16 cellular contexts compared by ENCODE assay signal in the genomic region with DNA sequence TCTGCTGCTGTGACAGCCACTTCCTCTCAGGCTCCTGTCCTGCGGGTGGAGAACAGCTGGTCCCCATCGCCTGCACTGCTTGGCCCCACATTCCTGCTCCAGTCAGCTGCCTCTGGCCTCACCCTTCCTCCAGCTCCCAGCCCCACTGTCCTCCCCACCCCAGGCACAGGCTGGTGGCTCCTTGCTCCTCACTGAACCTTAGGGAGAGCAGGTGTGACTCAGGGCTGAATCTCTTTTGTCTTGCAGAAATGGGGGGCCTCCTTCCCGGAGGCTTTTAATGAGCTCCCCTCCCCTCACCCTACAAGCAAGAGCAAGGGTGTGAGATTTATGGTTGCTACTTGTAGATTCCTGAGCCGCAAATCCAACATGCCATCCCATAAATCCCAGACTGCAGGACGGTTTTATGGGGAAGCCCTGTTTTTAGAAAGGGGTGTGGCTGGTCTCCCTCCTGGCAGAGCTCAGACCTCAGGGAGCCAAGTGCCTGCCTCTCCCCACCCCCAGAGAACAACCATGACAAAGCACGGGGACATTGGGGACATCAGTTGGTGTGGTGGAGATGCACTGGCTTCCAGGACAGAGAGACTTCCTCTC. TPM values are rescaled to one million over a fixed set of nuclear protein-coding genes. Genes with fewer than 3 reads are reported as not detected.
A peak's percentile ranks its signal among the peaks of the same experiment; 100 is the strongest.
DNase-seq lines count a peak whose midpoint lies in the region; ATAC-seq and TF ChIP-seq lines count a peak whose summit lies in the region.
"Had no signal": no experiment of that assay in that cellular context is flagged by ENCODE, and none has a peak within 500 bp of the region (broad histone marks: within the 10 kb centered on the region; RNA-seq: fewer than 3 reads in every experiment).

No MANE protein-coding gene starts in this region.

- BruUV-seq in A673 (replicated peaks; lab: Mats Ljungman, UMichigan): no TSS peak

- H3K27ac Mint-ChIP-seq in glutamatergic neuron (ENCODE audit: unreplicated experiment): peak overlapping the region; percentile 22
- no peak overlapping the region for H3K27ac Mint-ChIP-seq in naive thymus-derived CD4-positive, alpha-beta T cell
- H3K27ac Mint-ChIP-seq: activated CD4-positive, alpha-beta T cell treated with anti-CD3 and anti-CD28 coated beads, Interleukin-2, amount 10 ng/mL, durations not matched to agents 7 days and 5 days; type B pancreatic cell had no signal

- no peak for TF ChIP-seq CTCF in A673 (conservative IDR thresholded peaks at IDR 0.05; ENCODE audit: low read depth, low read length)
- no peak for TF ChIP-seq CTCF in glutamatergic neuron (IDR thresholded peaks at IDR 0.05; ENCODE audit: partially characterized antibody, unreplicated experiment)
- TF ChIP-seq CTCF in MM.1S (IDR thresholded peaks at IDR 0.05; ENCODE audit: low read length): no peak

- no peak overlapping the region for H3K4me2 ChIP-seq in MM.1S (ENCODE audit: low read depth, low read length)

- H3K36me3 ChIP-seq in A673 (ENCODE audit: insufficient read depth, low read length, poor library complexity, severe bottlenecking): no peaks in the 10 kb centered on the region
- H3K36me3 ChIP-seq in HUES48 (ENCODE audit: control insufficient read depth, insufficient read depth, low read length): no peaks in the 10 kb centered on the region
- H3K36me3 ChIP-seq in MM.1S (replicated peaks; ENCODE audit: insufficient read depth, low read length): no peaks in the 10 kb centered on the region
- H3K36me3 ChIP-seq in naive thymus-derived CD4-positive, alpha-beta T cell (ENCODE audit: control insufficient read depth in 2 of 3, insufficient read depth in 3 of 3, low read length in 3 of 3): no peaks in the 10 kb centered on the region

- H3K4me3 Mint-ChIP-seq in glutamatergic neuron (ENCODE audit: unreplicated experiment): no peak overlapping the region
- H3K4me3 Mint-ChIP-seq in naive thymus-derived CD4-positive, alpha-beta T cell: no peak overlapping the region
- H3K4me3 Mint-ChIP-seq: activated CD4-positive, alpha-beta T cell treated with anti-CD3 and anti-CD28 coated beads, Interleukin-2, amount 10 ng/mL, durations not matched to agents 7 days and 5 days; type B pancreatic cell had no signal

- H3K27me3 ChIP-seq in A673 (replicated peaks; ENCODE audit: insufficient read depth, low read depth, low read length, poor library complexity): no peaks in the 10 kb centered on the region
- H3K27me3 ChIP-seq in HUES48 (ENCODE audit: control insufficient read depth, insufficient read depth, low read length): no peaks in the 10 kb centered on the region
- peaks cover 12% of the 10 kb centered on the region for H3K27me3 ChIP-seq in MM.1S (replicated peaks; ENCODE audit: insufficient read depth, low read length)
- H3K27me3 ChIP-seq in naive thymus-derived CD4-positive, alpha-beta T cell (ENCODE audit: control insufficient read depth in 2 of 2, insufficient read depth in 2 of 2, low read length in 2 of 2): no peaks in the 10 kb centered on the region

- peaks cover 28% of the 10 kb centered on the region for H3K4me1 Mint-ChIP-seq in glutamatergic neuron (ENCODE audit: low read depth, unreplicated experiment)
- peaks cover 0 to 2% (median 0%) of the 10 kb centered on the region in 7 donors for H3K4me1 Mint-ChIP-seq in naive thymus-derived CD4-positive, alpha-beta T cell
- H3K4me1 Mint-ChIP-seq: activated CD4-positive, alpha-beta T cell treated with anti-CD3 and anti-CD28 coated beads, Interleukin-2, amount 10 ng/mL, durations not matched to agents 7 days and 5 days had no signal

- no peaks in the 10 kb centered on the region for H3K9me3 ChIP-seq in A673 (ENCODE audit: low read depth, low read length, poor library complexity, severe bottlenecking)
- no peaks in the 10 kb centered on the region for H3K9me3 ChIP-seq in HUES48 (ENCODE audit: control insufficient read depth, insufficient read depth, low read length)
- no peaks in the 10 kb centered on the region for H3K9me3 ChIP-seq in MM.1S (replicated peaks; ENCODE audit: insufficient read depth, low read length)
- no peaks in the 10 kb centered on the region for H3K9me3 ChIP-seq in naive thymus-derived CD4-positive, alpha-beta T cell (ENCODE audit: control insufficient read depth in 2 of 3, low read length in 3 of 3)

- no peaks in the 10 kb centered on the region for H3F3A ChIP-seq in MM.1S (ENCODE audit: insufficient read depth, low read length)

- POLR2A ChIA-PET in A673 (lab: Charles Lee; ENCODE audit: low non-redundant PET): no interaction called here
- POLR2A ChIA-PET in naive thymus-derived CD4-positive, alpha-beta T cell (lab: Charles Lee): no interaction called here

- H3K9ac ChIP-seq in HUES48 (ENCODE audit: low read depth, low read length) (no peak overlapping the region), MM.1S (ENCODE audit: low read length) (no peak overlapping the region)

- CTCF ChIA-PET in A673 (lab: Charles Lee): interaction anchor here (0.6 kb wide), 1 partner anchor 30 kb away, joined by 4 read pairs; no protein-coding TSS in a partner anchor
- CTCF ChIA-PET in naive thymus-derived CD4-positive, alpha-beta T cell (lab: Charles Lee): interaction anchor here (0.7 to 1.6 kb wide), 4 partner anchors 11 to 182 kb away, joined by 3 to 5 read pairs (median 4); no protein-coding TSS in a partner anchor

- no peak for ATAC-seq in GM21390 (IDR thresholded peaks at IDR 0.05; ENCODE audit: unreplicated experiment)
- ATAC-seq in naive thymus-derived CD4-positive, alpha-beta T cell: no peak

- H4K20me1 ChIP-seq in MM.1S (ENCODE audit: insufficient read depth, low read length): no peaks in the 10 kb centered on the region

- H3K4me3 ChIP-seq in A673 (ENCODE audit: low read depth, low read length, poor library complexity, severe bottlenecking) (no peak overlapping the region), HUES48 (ENCODE audit: low read depth, low read length) (no peak overlapping the region), MM.1S (ENCODE audit: low read length) (no peak overlapping the region)
- H3K4me3 ChIP-seq in naive thymus-derived CD4-positive, alpha-beta T cell (ENCODE audit: low read length): no peak overlapping the region

- H3K9me3 Mint-ChIP-seq in glutamatergic neuron (ENCODE audit: unreplicated experiment): peaks cover 10% of the 10 kb centered on the region
- no peaks in the 10 kb centered on the region for H3K9me3 Mint-ChIP-seq in naive thymus-derived CD4-positive, alpha-beta T cell
- H3K9me3 Mint-ChIP-seq: activated CD4-positive, alpha-beta T cell treated with anti-CD3 and anti-CD28 coated beads, Interleukin-2, amount 10 ng/mL, durations not matched to agents 7 days and 5 days; type B pancreatic cell had no signal

- DNase-seq in A673 (ENCODE audit: low spot score) (peak; percentile 44), glutamatergic neuron (no peak), middle frontal gyrus (ENCODE audit: extremely low spot score, low spot score) (peak; percentile 20), HUDEP-2 (lab: John Stamatoyannopoulos, UW; ENCODE audit: unreplicated experiment in 76 of 76) (no peak), MM.1S (no peak)
- DNase-seq in naive thymus-derived CD4-positive, alpha-beta T cell: no peak
- DNase-seq: activated CD4-positive, alpha-beta T cell treated with anti-CD3 and anti-CD28 coated beads, Interleukin-2, amount 10 ng/mL, durations not matched to agents 7 days and 5 days; activated effector memory CD4-positive, alpha-beta T cell treated with Interleukin-2 at 50 U/mL for 16 hours; central memory CD4-positive, alpha-beta T cell; DMS79 treated with DMSO at 0.1 percent for 48 hours; NCI-H1930; NK-92 treated with Interleukin-12 subunit alpha and Interleukin-12 subunit beta, amount 100 ng/mL, for 24 hours; SW 1271 had no signal

- H3K9me2 ChIP-seq in MM.1S (replicated peaks; ENCODE audit: insufficient read depth, low read length): no peaks in the 10 kb centered on the region

- no peak overlapping the region for H2AFZ ChIP-seq in MM.1S (ENCODE audit: low read length)

- intact Hi-C loops in A673 (cut with micrococcal nuclease; ENCODE audit: unreplicated experiment): loop anchor here (5.0 kb wide), 1 partner anchor 247 kb away; no protein-coding TSS in a partner anchor
- intact Hi-C loops in naive thymus-derived CD4-positive, alpha-beta T cell (cut with micrococcal nuclease): no loop called here

- peak overlapping the region; percentile 10 for H3K27ac ChIP-seq in A673 (ENCODE audit: low read depth, low read length, poor library complexity, severe bottlenecking)
- H3K27ac ChIP-seq in HUES48 (ENCODE audit: low read depth, low read length): peak overlapping the region; percentile 5
- H3K27ac ChIP-seq in MM.1S (ENCODE audit: low read length): no peak overlapping the region
- no peak overlapping the region for H3K27ac ChIP-seq in naive thymus-derived CD4-positive, alpha-beta T cell (ENCODE audit: low read depth, low read length)

- peaks cover 8% of the 10 kb centered on the region for H3K27me3 Mint-ChIP-seq in glutamatergic neuron (ENCODE audit: unreplicated experiment)
- H3K27me3 Mint-ChIP-seq in naive thymus-derived CD4-positive, alpha-beta T cell: peaks cover 0 to 4% (median 0%) of the 10 kb centered on the region in 5 donors
- H3K27me3 Mint-ChIP-seq: activated CD4-positive, alpha-beta T cell treated with anti-CD3 and anti-CD28 coated beads, Interleukin-2, amount 10 ng/mL, durations not matched to agents 7 days and 5 days had no signal

- no peaks in the 10 kb centered on the region for H3K79me2 ChIP-seq in MM.1S (ENCODE audit: low read length)

- H3K4me1 ChIP-seq in A673 (ENCODE audit: insufficient read depth, low read length, poor library complexity, severe bottlenecking): peaks cover 41% of the 10 kb centered on the region
- H3K4me1 ChIP-seq in HUES48 (ENCODE audit: control insufficient read depth, insufficient read depth, low read length): peaks cover 43% of the 10 kb centered on the region
- no peaks in the 10 kb centered on the region for H3K4me1 ChIP-seq in MM.1S (ENCODE audit: low read length)
- H3K4me1 ChIP-seq in naive thymus-derived CD4-positive, alpha-beta T cell (ENCODE audit: control insufficient read depth in 2 of 2, insufficient read depth in 2 of 2, low read length in 2 of 2): no peaks in the 10 kb centered on the region

- H3K36me3 Mint-ChIP-seq in glutamatergic neuron (ENCODE audit: unreplicated experiment): no peaks in the 10 kb centered on the region
- no peaks in the 10 kb centered on the region for H3K36me3 Mint-ChIP-seq in naive thymus-derived CD4-positive, alpha-beta T cell
- H3K36me3 Mint-ChIP-seq: type B pancreatic cell had no signal

RNA-seq across cellular contexts. Expression of a gene that starts 15.2 kb away (rescaled TPM):
- total RNA-seq in A673 (2021) (9.2 and 29.3 TPM in 2 replicates), glutamatergic neuron (ENCODE audit: unreplicated experiment) (1.7 TPM)
- total RNA-seq in naive thymus-derived CD4-positive, alpha-beta T cell: 1 to 10 TPM in 4 of 5 experiments, under 1 TPM in 1; 0.85 to 3.6 (median 3.0) TPM
- polyA plus RNA-seq in naive thymus-derived CD4-positive, alpha-beta T cell: 1 to 10 TPM in 1 of 2 donors, under 1 TPM in 1; 0.20 to 1.8 TPM

Comparison
In these comparisons a context has a peak if more than half of its experiments do, and no peak if none do; other contexts are left out.
1. DNase-seq: peak in A673 (single experiment) and middle frontal gyrus (single experiment); none in glutamatergic neuron (single experiment), HUDEP-2 (0 of 76), MM.1S (single experiment) and naive thymus-derived CD4-positive, alpha-beta T cell (0 of 9).
2. H3K27ac ChIP-seq: peak in A673 (single experiment) and HUES48 (single experiment); none in MM.1S (single experiment) and naive thymus-derived CD4-positive, alpha-beta T cell (single experiment).